34 cellular contexts compared by ENCODE assay signal in genomic region chr2:120651818-120652217, GRCh38.
"Had no signal": no experiment of that assay in that cellular context is flagged by ENCODE, and none has a peak within 500 bp of the region (broad histone marks: within the 10 kb centered on the region; RNA-seq: fewer than 3 reads in every experiment).

No MANE protein-coding gene starts in this region.

- H3K9me3 ChIP-seq: adrenal gland had no signal

- H3K4me1 Mint-ChIP-seq: activated B cell treated with CpG ODN at 0.5 μM for 24 hours; activated CD4-positive, alpha-beta T cell treated with anti-CD3 and anti-CD28 coated beads, Interleukin-2, amount 10 ng/mL, durations not matched to agents 24 days and 14 days; activated naive CD8-positive, alpha-beta T cell treated with anti-CD3 and anti-CD28 coated beads for 36 hours had no signal

- H3K4me3 ChIP-seq: adrenal gland, body of pancreas, breast epithelium had no signal

- H3K27ac Mint-ChIP-seq: activated B cell treated with CpG ODN at 0.5 μM for 24 hours; activated CD4-positive, alpha-beta memory T cell treated with anti-CD3 and anti-CD28 coated beads for 36 hours; activated CD4-positive, alpha-beta T cell treated with anti-CD3 and anti-CD28 coated beads, Interleukin-2, amount 10 ng/mL, durations not matched to agents 24 days and 14 days; activated CD8-positive, alpha-beta T cell treated with anti-CD3 and anti-CD28 coated beads for 36 hours; activated naive CD4-positive, alpha-beta T cell treated with anti-CD3 and anti-CD28 coated beads for 36 hours; activated naive CD4-positive, alpha-beta T cell treated with anti-CD3 and anti-CD28 coated beads, Interleukin-2, amount 50 U/mL, for 72 hours; activated naive CD8-positive, alpha-beta T cell treated with anti-CD3 and anti-CD28 coated beads for 36 hours; activated T-cell treated with anti-CD3 and anti-CD28 coated beads, Interleukin-2, amount 50 U/mL, for 72 hours; activated T-helper 1 cell treated with anti-CD3 and anti-CD28 coated beads, Interleukin-12 subunit alpha, Interleukin-12 subunit beta, Interleukin-2, Interleukin-4 antibody, amounts not matched to agents 30 ng/mL and 10 ng/mL and 1 ng/mL, durations not matched to agents 14 hours and 24 hours and 36 hours; activated T-helper 17 cell treated with anti-CD3 and anti-CD28 coated beads, Interleukin-2, amount 50 U/mL, for 72 hours; T-helper 1 cell treated with Interleukin-12 subunit alpha and Interleukin-12 subunit beta and Interleukin-4 antibody, amounts not matched to agents 30 μg/mL and 1 μg/mL, for 36 hours; T-helper 2 cell treated with Interferon-gamma antibody and Interleukin-4, amounts not matched to agents 5 μg/mL and 100 μg/mL, for 36 hours had no signal

- H3K4me3 Mint-ChIP-seq: activated B cell treated with CpG ODN at 0.5 μM for 24 hours; activated CD4-positive, alpha-beta memory T cell treated with anti-CD3 and anti-CD28 coated beads for 36 hours; activated CD4-positive, alpha-beta T cell treated with anti-CD3 and anti-CD28 coated beads, Interleukin-2, amount 10 ng/mL, durations not matched to agents 24 days and 14 days; activated CD8-positive, alpha-beta T cell treated with anti-CD3 and anti-CD28 coated beads for 36 hours; activated naive CD4-positive, alpha-beta T cell treated with anti-CD3 and anti-CD28 coated beads for 36 hours; activated naive CD8-positive, alpha-beta T cell treated with anti-CD3 and anti-CD28 coated beads for 36 hours; activated T-cell treated with anti-CD3 and anti-CD28 coated beads, Interleukin-2, amount 50 U/mL, for 4 hours; activated T-cell treated with anti-CD3 and anti-CD28 coated beads, Interleukin-2, amount 50 U/mL, for 72 hours; activated T-helper 1 cell treated with anti-CD3 and anti-CD28 coated beads, Interleukin-12 subunit alpha, Interleukin-12 subunit beta, Interleukin-2, Interleukin-4 antibody, amounts not matched to agents 30 ng/mL and 10 ng/mL and 1 ng/mL, durations not matched to agents 14 hours and 24 hours and 36 hours; activated T-helper 17 cell treated with anti-CD3 and anti-CD28 coated beads, Interleukin-2, amount 50 U/mL, for 72 hours; T-helper 1 cell treated with Interleukin-12 subunit alpha and Interleukin-12 subunit beta and Interleukin-4 antibody, amounts not matched to agents 30 μg/mL and 1 μg/mL, for 36 hours; T-helper 2 cell treated with Interferon-gamma antibody and Interleukin-4, amounts not matched to agents 5 μg/mL and 100 μg/mL, for 36 hours had no signal

- H3K36me3 ChIP-seq: adrenal gland, brain microvascular endothelial cell, breast epithelium had no signal

- H3K4me1 ChIP-seq: adrenal gland, breast epithelium had no signal

- H3K27me3 ChIP-seq: body of pancreas, brain microvascular endothelial cell had no signal

- ATAC-seq: activated CD8-positive, alpha-beta T cell treated with anti-CD3 and anti-CD28 coated beads for 36 hours; activated naive CD4-positive, alpha-beta T cell treated with anti-CD3 and anti-CD28 coated beads, Interleukin-2, amount 50 U/mL, for 72 hours; activated T-cell treated with anti-CD3 and anti-CD28 coated beads, Interleukin-2, amount 50 U/mL, for 4 hours; activated T-cell treated with anti-CD3 and anti-CD28 coated beads, Interleukin-2, amount 50 U/mL, for 72 hours; activated T-helper 17 cell treated with anti-CD3 and anti-CD28 coated beads, Interleukin-2, amount 50 U/mL, for 72 hours; body of pancreas had no signal

- H3K27ac ChIP-seq: adrenal gland, body of pancreas, brain microvascular endothelial cell, breast epithelium, VCaP had no signal

- DNase-seq: activated B cell treated with CpG ODN at 0.5 μM for 24 hours; activated CD4-positive, alpha-beta memory T cell treated with anti-CD3 and anti-CD28 coated beads for 36 hours; activated CD4-positive, alpha-beta T cell treated with anti-CD3 and anti-CD28 coated beads for 4 hours; activated CD4-positive, alpha-beta T cell treated with anti-CD3 and anti-CD28 coated beads, Interleukin-2, amount 10 ng/mL, durations not matched to agents 24 days and 14 days; activated CD4-positive, alpha-beta T cell treated with anti-CD3 and anti-CD28 coated beads, Interleukin-2, amount 50 U/mL, for 1 hour; activated CD4-positive, alpha-beta T cell treated with anti-CD3 and anti-CD28 coated beads, Interleukin-2, amount 50 U/mL, for 4 hours; activated CD4-positive, CD25-positive, alpha-beta regulatory T cell treated with anti-CD3 and anti-CD28 coated beads, Interleukin-2, amount 50 U/mL, for 72 hours; activated CD8-positive, alpha-beta memory T cell treated with anti-CD3 and anti-CD28 coated beads, Interleukin-2, amount 50 U/mL, for 4 hours; activated CD8-positive, alpha-beta T cell treated with anti-CD3 and anti-CD28 coated beads for 36 hours; activated effector memory CD4-positive, alpha-beta T cell treated with anti-CD3 and anti-CD28 coated beads, Interleukin-2, amount 50 U/mL, for 16 hours; activated gamma-delta T cell treated with Interleukin-2 at 50 U/mL for 16 hours; activated naive CD4-positive, alpha-beta T cell; activated naive CD4-positive, alpha-beta T cell treated with anti-CD3 and anti-CD28 coated beads for 36 hours; activated naive CD4-positive, alpha-beta T cell treated with anti-CD3 and anti-CD28 coated beads, Interleukin-2, amount 50 U/mL, for 16 hours; activated naive CD8-positive, alpha-beta T cell treated with anti-CD3 and anti-CD28 coated beads for 36 hours; activated T-cell treated with anti-CD3 and anti-CD28 coated beads for 4 hours; activated T-cell treated with anti-CD3 and anti-CD28 coated beads, Interleukin-2, amount 50 U/mL, for 1 hour; activated T-cell treated with anti-CD3 and anti-CD28 coated beads, Interleukin-2, amount 50 U/mL, for 4 hours; activated T-cell treated with anti-CD3 and anti-CD28 coated beads, Interleukin-2, amount 50 U/mL, for 72 hours; adrenal gland; amniotic stem cell; aorta; body of pancreas; brain microvascular endothelial cell; central memory CD4-positive, alpha-beta T cell; T-helper 2 cell; T-helper 9 cell had no signal

- H3K36me3 Mint-ChIP-seq: activated CD4-positive, alpha-beta memory T cell treated with anti-CD3 and anti-CD28 coated beads for 36 hours had no signal
